Comparison of ENCODE assay signal across 8 cellular contexts in the genomic region with DNA sequence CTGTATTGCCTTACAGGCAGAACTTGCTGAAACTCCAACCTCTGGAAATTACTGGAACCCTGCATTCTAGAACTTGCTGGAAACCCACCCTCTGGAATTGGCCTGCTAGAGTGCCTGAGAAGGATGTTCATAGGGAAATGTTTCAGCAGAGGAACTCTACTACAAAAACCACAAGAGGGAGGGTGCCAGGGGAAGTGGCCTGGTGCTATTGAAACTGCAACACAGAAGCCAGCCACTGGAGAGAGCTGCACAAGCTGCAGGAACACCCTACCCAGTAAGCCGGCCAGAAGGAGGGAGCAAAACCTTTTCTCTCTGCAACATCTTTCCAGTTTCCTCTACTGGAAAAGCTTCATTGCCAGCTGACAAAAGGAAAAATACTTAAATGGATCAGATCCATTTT. TPM values are rescaled to one million over a fixed set of nuclear protein-coding genes. Genes with fewer than 3 reads are reported as not detected.
A peak's percentile ranks its signal among the peaks of the same experiment; 100 is the strongest.
DNase-seq lines count a peak whose midpoint lies in the region; ATAC-seq and TF ChIP-seq lines count a peak whose summit lies in the region.

No MANE protein-coding gene starts in this region.

- in situ Hi-C loops in SK-MEL-5 (cut with HindIII; ENCODE audit: low pct_unique_long_range_greater_than_20kb, low sequenced_read_pairs), result no loop called here

- intact Hi-C loops in posterior vena cava (cut with DNase I), result no loop called here

- peak; percentile 42 for DNase-seq in Ammon's horn (ENCODE audit: low spot score)
- DNase-seq in SK-MEL-5 (ENCODE audit: low read depth, low spot score), result peak; percentile 67
- DNase-seq in choroid plexus epithelial cell (ENCODE audit: low read depth), result peak; percentile 70
- no peak for DNase-seq in cerebellum (ENCODE audit: low spot score)
- DNase-seq in posterior vena cava (ENCODE audit: low spot score), result no peak

- ATAC-seq in GM18858 (IDR thresholded peaks at IDR 0.05; ENCODE audit: unreplicated experiment) (peak; percentile 41), HG03108 (IDR thresholded peaks at IDR 0.05; ENCODE audit: unreplicated experiment) (peak; percentile 36)

- peak overlapping the region; percentile 20 for H2AFZ ChIP-seq in parathyroid adenoma

- H3K36me3 ChIP-seq in parathyroid adenoma (ENCODE audit: control insufficient read depth, insufficient read depth, low read length), result no peaks in the 10 kb centered on the region

- no peaks in the 10 kb centered on the region for H3K79me2 ChIP-seq in parathyroid adenoma

- H3K4me1 ChIP-seq in parathyroid adenoma, result no peaks in the 10 kb centered on the region

- TF ChIP-seq CTCF in choroid plexus epithelial cell (conservative IDR thresholded peaks at IDR 0.05; ENCODE audit: low read depth, low read length) (peak; percentile 49), parathyroid adenoma (IDR thresholded peaks at IDR 0.05) (no peak)

- H3K9ac ChIP-seq in parathyroid adenoma, result no peak overlapping the region

- H3K4me2 ChIP-seq in parathyroid adenoma (ENCODE audit: low read length), result no peak overlapping the region

- H3K4me3 ChIP-seq in choroid plexus epithelial cell (ENCODE audit: low read depth, low read length) (no peak overlapping the region), parathyroid adenoma (ENCODE audit: low read depth, low read length) (no peak overlapping the region)

- H3K27me3 ChIP-seq in parathyroid adenoma (ENCODE audit: control insufficient read depth, insufficient read depth, low read length), result no peaks in the 10 kb centered on the region

- H3K27ac ChIP-seq in parathyroid adenoma, result no peak overlapping the region

- H3K9me3 ChIP-seq in parathyroid adenoma (ENCODE audit: control insufficient read depth, low read length), result no peaks in the 10 kb centered on the region

RNA-seq across cellular contexts. Expression of gene BRWD3, which starts 2.5 kb away (rescaled TPM):
- total RNA-seq in SK-MEL-5 (2014; rRNA removed; shearing (Covaris generic)), result 7.5 and 9.3 TPM in 2 replicates
- polyA plus RNA-seq in SK-MEL-5 (2015; cell fraction: cytosol; rRNA removed), result 3.7 and 4.9 TPM in 2 replicates
- 12.3 and 14.0 TPM in 2 replicates for polyA plus RNA-seq in SK-MEL-5 (2015; cell fraction: nucleus; rRNA removed)
- total RNA-seq in cerebellum, result 50.5 TPM
- 10 to 100 TPM; 18.4 to 23.4 TPM for total RNA-seq in posterior vena cava

Comparison
In these comparisons a context has a peak if more than half of its experiments do, and no peak if none do; other contexts are left out.
1. DNase-seq: peak in Ammon's horn (single experiment), SK-MEL-5 (single experiment) and choroid plexus epithelial cell (single experiment); none in cerebellum (single experiment) and posterior vena cava (single experiment).